11 cellular contexts compared by ENCODE assay signal in genomic region chr2:240236217-240237111, GRCh38.
DNase-seq lines count a peak whose midpoint lies in the region; ATAC-seq and TF ChIP-seq lines count a peak whose summit lies in the region.
"Had no signal": no experiment of that assay in that cellular context is flagged by ENCODE, and none has a peak within 500 bp of the region (broad histone marks: within the 10 kb centered on the region; RNA-seq: fewer than 3 reads in every experiment).

No MANE protein-coding gene starts in this region.

- H3K4me1 ChIP-seq in Peyer's patch (peaks cover 0 to 13% (median 3%) of the 10 kb centered on the region in 4 donors), tibial artery (peaks cover 0 to 57% (median 34%) of the 10 kb centered on the region in 4 donors)

- no peaks in the 10 kb centered on the region for H3K9me3 Mint-ChIP-seq in activated CD4-positive, alpha-beta memory T cell treated with anti-CD3 and anti-CD28 coated beads for 36 hours
- no peaks in the 10 kb centered on the region for H3K9me3 Mint-ChIP-seq in activated CD4-positive, alpha-beta memory T cell treated with anti-CD3 and anti-CD28 coated beads, Interleukin-2, amount 10 ng/mL, durations not matched to agents 7 days and 5 days
- H3K9me3 Mint-ChIP-seq in activated T-helper 2 cell treated with anti-CD3 and anti-CD28 coated beads, Interferon-gamma antibody, Interleukin-2, Interleukin-4, amounts not matched to agents 10 μg/mL and 5 μg/mL and 100 μg/mL, durations not matched to agents 14 hours and 24 hours and 36 hours: no peaks in the 10 kb centered on the region
- H3K9me3 Mint-ChIP-seq: stimulated activated naive CD8-positive, alpha-beta T cell treated with anti-CD3 and anti-CD28 coated beads, Interleukin-15, amount 100 ng/mL, for 72 hours had no signal

- TF ChIP-seq CTCF in Peyer's patch (IDR thresholded peaks at IDR 0.05) (no peak), tibial artery (IDR thresholded peaks at IDR 0.05) (no peak)

- intact Hi-C loops in activated CD4-positive, alpha-beta memory T cell treated with anti-CD3 and anti-CD28 coated beads for 36 hours (cut with micrococcal nuclease): no loop called here
- intact Hi-C loops in tibial artery (cut with DNase I; ENCODE audit: low total_unique reads): loop anchor here (10.0 kb wide), 1 partner anchor 328 kb away; the partner anchor contains the start of genes DUSP28 and RNPEPL1
- intact Hi-C loops in activated T-helper 2 cell treated with anti-CD3 and anti-CD28 coated beads, Interferon-gamma antibody, Interleukin-2, Interleukin-4, amounts not matched to agents 10 μg/mL and 5 μg/mL and 100 μg/mL, durations not matched to agents 14 hours and 24 hours and 36 hours (cut with micrococcal nuclease): no loop called here

- CTCF ChIA-PET in activated CD4-positive, alpha-beta memory T cell treated with anti-CD3 and anti-CD28 coated beads for 36 hours (lab: Charles Lee): no interaction called here
- CTCF ChIA-PET in activated CD4-positive, alpha-beta memory T cell treated with anti-CD3 and anti-CD28 coated beads, Interleukin-2, amount 10 ng/mL, durations not matched to agents 7 days and 5 days (lab: Charles Lee): no interaction called here

- POLR2A ChIA-PET in activated CD4-positive, alpha-beta memory T cell treated with anti-CD3 and anti-CD28 coated beads for 36 hours (lab: Charles Lee): no interaction called here
- POLR2A ChIA-PET in activated CD4-positive, alpha-beta memory T cell treated with anti-CD3 and anti-CD28 coated beads, Interleukin-2, amount 10 ng/mL, durations not matched to agents 7 days and 5 days (lab: Charles Lee): no interaction called here

- H3K4me3 Mint-ChIP-seq in activated CD4-positive, alpha-beta memory T cell treated with anti-CD3 and anti-CD28 coated beads for 36 hours: no peak overlapping the region
- H3K4me3 Mint-ChIP-seq in activated CD4-positive, alpha-beta memory T cell treated with anti-CD3 and anti-CD28 coated beads, Interleukin-2, amount 10 ng/mL, durations not matched to agents 7 days and 5 days: no peak overlapping the region
- H3K4me3 Mint-ChIP-seq in activated T-helper 2 cell treated with anti-CD3 and anti-CD28 coated beads, Interferon-gamma antibody, Interleukin-2, Interleukin-4, amounts not matched to agents 10 μg/mL and 5 μg/mL and 100 μg/mL, durations not matched to agents 14 hours and 24 hours and 36 hours (ENCODE audit: low read depth): no peak overlapping the region
- H3K4me3 Mint-ChIP-seq: stimulated activated naive CD8-positive, alpha-beta T cell treated with anti-CD3 and anti-CD28 coated beads, Interleukin-15, amount 100 ng/mL, for 72 hours had no signal

- H3K9me3 ChIP-seq in Peyer's patch (no peaks in the 10 kb centered on the region), tibial artery (no peaks in the 10 kb centered on the region)

- H3K27me3 ChIP-seq in Peyer's patch: no peaks in the 10 kb centered on the region
- no peaks in the 10 kb centered on the region for H3K27me3 ChIP-seq in tibial artery

- H3K27me3 Mint-ChIP-seq in activated CD4-positive, alpha-beta memory T cell treated with anti-CD3 and anti-CD28 coated beads for 36 hours: peaks cover 7% of the 10 kb centered on the region
- peaks cover 16% of the 10 kb centered on the region for H3K27me3 Mint-ChIP-seq in activated CD4-positive, alpha-beta memory T cell treated with anti-CD3 and anti-CD28 coated beads, Interleukin-2, amount 10 ng/mL, durations not matched to agents 7 days and 5 days
- peaks cover 4% of the 10 kb centered on the region for H3K27me3 Mint-ChIP-seq in activated T-helper 2 cell treated with anti-CD3 and anti-CD28 coated beads, Interferon-gamma antibody, Interleukin-2, Interleukin-4, amounts not matched to agents 10 μg/mL and 5 μg/mL and 100 μg/mL, durations not matched to agents 14 hours and 24 hours and 36 hours (ENCODE audit: low read depth)

- H3K4me3 ChIP-seq in Peyer's patch (no peak overlapping the region), tibial artery (no peak overlapping the region)

- ATAC-seq in left lobe of liver (no peak), GM21423 (IDR thresholded peaks at IDR 0.05; ENCODE audit: unreplicated experiment) (no peak), HG03139 (IDR thresholded peaks at IDR 0.05; ENCODE audit: unreplicated experiment) (no peak)
- ATAC-seq: stimulated activated naive CD8-positive, alpha-beta T cell treated with anti-CD3 and anti-CD28 coated beads, Interleukin-15, amount 100 ng/mL, for 72 hours had no signal

- H3K27ac Mint-ChIP-seq in activated CD4-positive, alpha-beta memory T cell treated with anti-CD3 and anti-CD28 coated beads for 36 hours: no peak overlapping the region
- H3K27ac Mint-ChIP-seq in activated CD4-positive, alpha-beta memory T cell treated with anti-CD3 and anti-CD28 coated beads, Interleukin-2, amount 10 ng/mL, durations not matched to agents 7 days and 5 days: no peak overlapping the region
- no peak overlapping the region for H3K27ac Mint-ChIP-seq in activated T-helper 2 cell treated with anti-CD3 and anti-CD28 coated beads, Interferon-gamma antibody, Interleukin-2, Interleukin-4, amounts not matched to agents 10 μg/mL and 5 μg/mL and 100 μg/mL, durations not matched to agents 14 hours and 24 hours and 36 hours
- H3K27ac Mint-ChIP-seq: stimulated activated naive CD8-positive, alpha-beta T cell treated with anti-CD3 and anti-CD28 coated beads, Interleukin-15, amount 100 ng/mL, for 72 hours had no signal

- H3K36me3 ChIP-seq in Peyer's patch: no peaks in the 10 kb centered on the region
- H3K36me3 ChIP-seq in tibial artery: no peaks in the 10 kb centered on the region

- no peaks in the 10 kb centered on the region for H3K36me3 Mint-ChIP-seq in activated CD4-positive, alpha-beta memory T cell treated with anti-CD3 and anti-CD28 coated beads for 36 hours
- no peaks in the 10 kb centered on the region for H3K36me3 Mint-ChIP-seq in activated CD4-positive, alpha-beta memory T cell treated with anti-CD3 and anti-CD28 coated beads, Interleukin-2, amount 10 ng/mL, durations not matched to agents 7 days and 5 days (ENCODE audit: low read depth)
- no peaks in the 10 kb centered on the region for H3K36me3 Mint-ChIP-seq in activated T-helper 2 cell treated with anti-CD3 and anti-CD28 coated beads, Interferon-gamma antibody, Interleukin-2, Interleukin-4, amounts not matched to agents 10 μg/mL and 5 μg/mL and 100 μg/mL, durations not matched to agents 14 hours and 24 hours and 36 hours (ENCODE audit: low read depth)

- DNase-seq in activated CD4-positive, alpha-beta memory T cell treated with anti-CD3 and anti-CD28 coated beads for 36 hours: peak; percentile 25
- DNase-seq in activated CD4-positive, alpha-beta memory T cell treated with anti-CD3 and anti-CD28 coated beads, Interleukin-2, amount 10 ng/mL, durations not matched to agents 7 days and 5 days: no peak
- peak in 2 of 3 donors; percentile 36 to 46 for DNase-seq in Peyer's patch
- peak; percentile 44 for DNase-seq in left lobe of liver (ENCODE audit: low spot score)
- peak in 1 of 2 donors; percentile 68 for DNase-seq in tibial artery
- no peak for DNase-seq in activated T-helper 2 cell treated with anti-CD3 and anti-CD28 coated beads, Interferon-gamma antibody, Interleukin-2, Interleukin-4, amounts not matched to agents 10 μg/mL and 5 μg/mL and 100 μg/mL, durations not matched to agents 14 hours and 24 hours and 36 hours (ENCODE audit: low spot score)
- DNase-seq: AML-193; NCI-H226; stimulated activated naive CD8-positive, alpha-beta T cell treated with anti-CD3 and anti-CD28 coated beads, Interleukin-15, amount 100 ng/mL, for 72 hours had no signal

- TF ChIP-seq POLR2A in Peyer's patch (IDR thresholded peaks at IDR 0.05): no peak

- H3K4me1 Mint-ChIP-seq in activated CD4-positive, alpha-beta memory T cell treated with anti-CD3 and anti-CD28 coated beads for 36 hours (ENCODE audit: low read depth): no peaks in the 10 kb centered on the region
- H3K4me1 Mint-ChIP-seq in activated CD4-positive, alpha-beta memory T cell treated with anti-CD3 and anti-CD28 coated beads, Interleukin-2, amount 10 ng/mL, durations not matched to agents 7 days and 5 days: peaks cover 4% of the 10 kb centered on the region
- H3K4me1 Mint-ChIP-seq in activated T-helper 2 cell treated with anti-CD3 and anti-CD28 coated beads, Interferon-gamma antibody, Interleukin-2, Interleukin-4, amounts not matched to agents 10 μg/mL and 5 μg/mL and 100 μg/mL, durations not matched to agents 14 hours and 24 hours and 36 hours (ENCODE audit: low read depth): peaks cover 3% of the 10 kb centered on the region
- H3K4me1 Mint-ChIP-seq: stimulated activated naive CD8-positive, alpha-beta T cell treated with anti-CD3 and anti-CD28 coated beads, Interleukin-15, amount 100 ng/mL, for 72 hours had no signal

- H3K27ac ChIP-seq in Peyer's patch (peak overlapping the region in 3 of 4 donors; percentile 25 to 62 (median 52)), tibial artery (peak overlapping the region; percentile 70 to 72)

Comparison
In these comparisons a context has a peak if more than half of its experiments do, and no peak if none do; other contexts are left out.
1. DNase-seq: peak in activated CD4-positive, alpha-beta memory T cell treated with anti-CD3 and anti-CD28 coated beads for 36 hours (single experiment), Peyer's patch (2 of 3) and left lobe of liver (single experiment); none in activated CD4-positive, alpha-beta memory T cell treated with anti-CD3 and anti-CD28 coated beads, Interleukin-2, amount 10 ng/mL, durations not matched to agents 7 days and 5 days (single experiment) and activated T-helper 2 cell treated with anti-CD3 and anti-CD28 coated beads, Interferon-gamma antibody, Interleukin-2, Interleukin-4, amounts not matched to agents 10 μg/mL and 5 μg/mL and 100 μg/mL, durations not matched to agents 14 hours and 24 hours and 36 hours (single experiment).